Comparison of ENCODE assay signal across 22 cellular contexts in genomic region chr3:45601156-45601555, GRCh38.
"Had no signal": no experiment of that assay in that cellular context is flagged by ENCODE, and none has a peak within 500 bp of the region (broad histone marks: within the 10 kb centered on the region; RNA-seq: fewer than 3 reads in every experiment).

No MANE protein-coding gene starts in this region.

- H3K9ac ChIP-seq: parathyroid adenoma had no signal

- H3K4me3 ChIP-seq: colonic mucosa, mucosa of descending colon, smooth muscle cell had no signal

- H3K4me3 Mint-ChIP-seq: activated CD4-positive, alpha-beta memory T cell treated with anti-CD3 and anti-CD28 coated beads for 36 hours; activated naive CD8-positive, alpha-beta T cell treated with anti-CD3 and anti-CD28 coated beads for 36 hours had no signal

- H2AFZ ChIP-seq: parathyroid adenoma had no signal

- H3K27ac ChIP-seq: foreskin keratinocyte, parathyroid adenoma had no signal

- H3K27me3 Mint-ChIP-seq: activated B cell treated with CpG ODN at 0.5 μM for 24 hours; activated CD4-positive, alpha-beta memory T cell treated with anti-CD3 and anti-CD28 coated beads for 36 hours; activated naive CD8-positive, alpha-beta T cell treated with anti-CD3 and anti-CD28 coated beads for 36 hours; naive thymus-derived CD8-positive, alpha-beta T cell; T-cell had no signal

- H3K27ac Mint-ChIP-seq: activated CD4-positive, alpha-beta memory T cell treated with anti-CD3 and anti-CD28 coated beads for 36 hours; activated naive CD8-positive, alpha-beta T cell treated with anti-CD3 and anti-CD28 coated beads for 36 hours; T-cell had no signal

- H3K4me2 ChIP-seq: smooth muscle cell had no signal

- H3K9me3 Mint-ChIP-seq: activated B cell treated with CpG ODN at 0.5 μM for 24 hours; activated CD4-positive, alpha-beta memory T cell treated with anti-CD3 and anti-CD28 coated beads for 36 hours; activated naive CD8-positive, alpha-beta T cell treated with anti-CD3 and anti-CD28 coated beads for 36 hours; brain; naive thymus-derived CD8-positive, alpha-beta T cell; T-cell had no signal

- H3K27me3 ChIP-seq: colonic mucosa, foreskin keratinocyte had no signal

- ATAC-seq: foreskin keratinocyte; left lobe of liver; naive thymus-derived CD8-positive, alpha-beta T cell; sciatic nerve; T-cell had no signal

- DNase-seq: activated B cell treated with CpG ODN at 0.5 μM for 24 hours; activated CD4-positive, alpha-beta memory T cell treated with anti-CD3 and anti-CD28 coated beads for 36 hours; activated CD4-positive, alpha-beta T cell treated with anti-CD3 and anti-CD28 coated beads for 4 hours; activated naive CD4-positive, alpha-beta T cell; activated naive CD8-positive, alpha-beta T cell treated with anti-CD3 and anti-CD28 coated beads for 36 hours; activated T-cell treated with anti-CD3 and anti-CD28 coated beads for 4 hours; amygdala; caudate nucleus; colonic mucosa; foreskin keratinocyte; head of caudate nucleus; kidney; mammary epithelial cell; mucosa of descending colon; naive thymus-derived CD8-positive, alpha-beta T cell; stimulated activated CD4-positive, alpha-beta T cell treated with anti-CD3 and anti-CD28 coated beads, Interleukin-4, amount 100 ng/mL, for 1 hour; T-cell had no signal

- H3K36me3 ChIP-seq: colonic mucosa had no signal

- H3K9me3 ChIP-seq: colonic mucosa, mucosa of descending colon had no signal
